ENCODE assay signal across 11 cellular contexts in the genomic region with DNA sequence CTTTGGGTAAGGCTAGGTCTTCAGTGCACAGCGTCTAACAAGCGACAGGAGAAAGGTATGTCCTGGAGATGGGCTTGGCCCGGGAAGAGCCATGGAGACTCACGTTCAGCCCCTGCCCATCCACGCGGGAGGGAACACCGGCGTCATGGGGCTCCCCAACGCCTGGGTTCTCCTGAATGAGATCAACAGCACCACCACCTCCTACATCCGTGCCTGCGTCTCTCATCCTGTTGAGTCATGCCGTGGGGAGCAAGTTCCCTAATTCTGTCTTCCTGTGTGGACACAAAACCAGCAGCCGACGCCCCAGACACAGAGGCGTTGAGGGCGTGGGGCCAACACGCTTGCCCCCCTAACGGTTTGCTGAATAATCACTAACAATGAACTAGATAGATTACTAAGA. TPM values are rescaled to one million over a fixed set of nuclear protein-coding genes. Genes with fewer than 3 reads are reported as not detected.
DNase-seq lines count a peak whose midpoint lies in the region; ATAC-seq and TF ChIP-seq lines count a peak whose summit lies in the region.
"Had no signal": no experiment of that assay in that cellular context is flagged by ENCODE, and none has a peak within 500 bp of the region (broad histone marks: within the 10 kb centered on the region; RNA-seq: fewer than 3 reads in every experiment).

No MANE protein-coding gene starts in this region.

- no peaks in the 10 kb centered on the region for H3K9me2 ChIP-seq in GM23248 (ENCODE audit: insufficient read depth)

- peaks cover 2% of the 10 kb centered on the region for H3K4me1 Mint-ChIP-seq in activated naive CD4-positive, alpha-beta T cell treated with anti-CD3 and anti-CD28 coated beads for 36 hours (ENCODE audit: low read depth)
- peaks cover 15% of the 10 kb centered on the region for H3K4me1 Mint-ChIP-seq in activated naive CD8-positive, alpha-beta T cell treated with anti-CD3 and anti-CD28 coated beads, Interleukin-2, amount 50 U/mL, for 24 hours

- TF ChIP-seq CTCF in mucosa of descending colon (IDR thresholded peaks at IDR 0.05): no peak
- no peak for TF ChIP-seq CTCF in upper lobe of right lung (IDR thresholded peaks at IDR 0.05)

- WGBS in GM23248 (ENCODE audit: low coverage in 1 of 2, low lambda C conversion rate in 2 of 2, missing lambda C conversion rate in 2 of 2), 2 experiments: 70 to 74% methylated on average over 18 of the region's 18 CpGs

- peak; percentile 55 for DNase-seq in activated naive CD4-positive, alpha-beta T cell treated with anti-CD3 and anti-CD28 coated beads for 36 hours
- DNase-seq in activated naive CD4-positive, alpha-beta T cell treated with anti-CD3 and anti-CD28 coated beads, Interleukin-2, amount 50 U/mL, for 16 hours: no peak
- peak; percentile 31 for DNase-seq in activated naive CD8-positive, alpha-beta T cell treated with anti-CD3 and anti-CD28 coated beads, Interleukin-2, amount 50 U/mL, for 24 hours
- peak; percentile 29 to 72 (median 31) for DNase-seq in mucosa of descending colon
- DNase-seq in upper lobe of right lung: peak; percentile 88
- DNase-seq in NCI-H1417 (lab: John Stamatoyannopoulos, UW): no peak
- no peak for DNase-seq in NCI-H524 treated with DMSO at 0.1 percent for 48 hours (lab: John Stamatoyannopoulos, UW)
- no peak for DNase-seq in GM23248
- DNase-seq: IMR-90, midbrain, PC-3 had no signal

- peak overlapping the region; percentile 24 for H3K27ac ChIP-seq in upper lobe of right lung
- H3K27ac ChIP-seq in GM23248: no peak overlapping the region

- H3K27me3 ChIP-seq in upper lobe of right lung (no peaks in the 10 kb centered on the region), GM23248 (replicated peaks; ENCODE audit: insufficient read depth) (no peaks in the 10 kb centered on the region)

- H3K9ac ChIP-seq in GM23248: no peak overlapping the region

- H3K4me3 Mint-ChIP-seq in activated naive CD4-positive, alpha-beta T cell treated with anti-CD3 and anti-CD28 coated beads for 36 hours: no peak overlapping the region
- H3K4me3 Mint-ChIP-seq in activated naive CD8-positive, alpha-beta T cell treated with anti-CD3 and anti-CD28 coated beads, Interleukin-2, amount 50 U/mL, for 24 hours: no peak overlapping the region

- intact Hi-C loops in activated naive CD4-positive, alpha-beta T cell treated with anti-CD3 and anti-CD28 coated beads for 36 hours (cut with micrococcal nuclease): no loop called here
- intact Hi-C loops in mucosa of descending colon (cut with DNase I, micrococcal nuclease) (no loop called here), upper lobe of right lung (cut with DNase I) (no loop called here)

- no peaks in the 10 kb centered on the region for H3K79me2 ChIP-seq in GM23248 (ENCODE audit: insufficient read depth)

- no peaks in the 10 kb centered on the region for H3K9me3 ChIP-seq in mucosa of descending colon
- H3K9me3 ChIP-seq in upper lobe of right lung: no peaks in the 10 kb centered on the region
- no peaks in the 10 kb centered on the region for H3K9me3 ChIP-seq in GM23248 (ENCODE audit: low read depth)

- no peaks in the 10 kb centered on the region for H3K36me3 ChIP-seq in mucosa of descending colon (ENCODE audit: low read depth)
- no peaks in the 10 kb centered on the region for H3K36me3 ChIP-seq in upper lobe of right lung
- H3K36me3 ChIP-seq in GM23248 (ENCODE audit: low read depth): no peaks in the 10 kb centered on the region

- no peaks in the 10 kb centered on the region for H3K36me3 Mint-ChIP-seq in activated naive CD4-positive, alpha-beta T cell treated with anti-CD3 and anti-CD28 coated beads for 36 hours (ENCODE audit: low read depth)
- no peaks in the 10 kb centered on the region for H3K36me3 Mint-ChIP-seq in activated naive CD8-positive, alpha-beta T cell treated with anti-CD3 and anti-CD28 coated beads, Interleukin-2, amount 50 U/mL, for 24 hours (ENCODE audit: low read depth)

- no peaks in the 10 kb centered on the region for H4K20me1 ChIP-seq in GM23248 (ENCODE audit: insufficient read depth)

- peaks cover 1% of the 10 kb centered on the region for H3K9me3 Mint-ChIP-seq in activated naive CD4-positive, alpha-beta T cell treated with anti-CD3 and anti-CD28 coated beads for 36 hours
- no peaks in the 10 kb centered on the region for H3K9me3 Mint-ChIP-seq in activated naive CD8-positive, alpha-beta T cell treated with anti-CD3 and anti-CD28 coated beads, Interleukin-2, amount 50 U/mL, for 24 hours

- CTCF ChIA-PET in activated naive CD4-positive, alpha-beta T cell treated with anti-CD3 and anti-CD28 coated beads for 36 hours (lab: Charles Lee): no interaction called here

- no peak overlapping the region for H3K4me2 ChIP-seq in GM23248 (ENCODE audit: unreplicated experiment)

- H3K27ac Mint-ChIP-seq in activated naive CD4-positive, alpha-beta T cell treated with anti-CD3 and anti-CD28 coated beads for 36 hours: no peak overlapping the region
- H3K27ac Mint-ChIP-seq in activated naive CD8-positive, alpha-beta T cell treated with anti-CD3 and anti-CD28 coated beads, Interleukin-2, amount 50 U/mL, for 24 hours: no peak overlapping the region

- H2AFZ ChIP-seq in GM23248: no peak overlapping the region

- H3K4me1 ChIP-seq in mucosa of descending colon (ENCODE audit: low read depth) (no peaks in the 10 kb centered on the region), upper lobe of right lung (no peaks in the 10 kb centered on the region), GM23248 (ENCODE audit: insufficient read depth) (no peaks in the 10 kb centered on the region)

- H3F3A ChIP-seq in GM23248 (ENCODE audit: insufficient read depth): no peaks in the 10 kb centered on the region

- no peak overlapping the region for H3K4me3 ChIP-seq in mucosa of descending colon
- no peak overlapping the region for H3K4me3 ChIP-seq in upper lobe of right lung
- no peak overlapping the region for H3K4me3 ChIP-seq in GM23248

- peaks cover 2% of the 10 kb centered on the region for H3K27me3 Mint-ChIP-seq in activated naive CD4-positive, alpha-beta T cell treated with anti-CD3 and anti-CD28 coated beads for 36 hours (ENCODE audit: low read depth)
- H3K27me3 Mint-ChIP-seq in activated naive CD8-positive, alpha-beta T cell treated with anti-CD3 and anti-CD28 coated beads, Interleukin-2, amount 50 U/mL, for 24 hours: peaks cover 14% of the 10 kb centered on the region

- peak; percentile 75 for ATAC-seq in activated naive CD8-positive, alpha-beta T cell treated with anti-CD3 and anti-CD28 coated beads, Interleukin-2, amount 50 U/mL, for 24 hours
- ATAC-seq in mucosa of descending colon (peak; percentile 71), upper lobe of right lung (peak; percentile 96)
- ATAC-seq: PC-3 had no signal

- in situ Hi-C loops in GM23248 (cut with MboI): no loop called here

RNA-seq across cellular contexts. Expression of a gene that starts 20.1 kb away (rescaled TPM):
- total RNA-seq in activated naive CD4-positive, alpha-beta T cell treated with anti-CD3 and anti-CD28 coated beads for 36 hours: not detected
- total RNA-seq in mucosa of descending colon (10 to 100 TPM in 1 of 3 donors, 1 to 10 TPM in 2; 6.3 to 11.6 (median 8.5) TPM), upper lobe of right lung (43.0 TPM)
- total RNA-seq in GM23248 (2014; rRNA removed; shearing (Covaris generic)): not detected in 2 replicates
- polyA plus RNA-seq in GM23248 (2016; fragmentation: Nextera tagmentation; extraction: Ambion mirVana): 0.13 and 0.30 TPM in 2 replicates
- total RNA-seq: IMR-90, PC-3 had no signal
- polyA plus RNA-seq: IMR-90 had no signal

RNA-seq across cellular contexts. Expression of a gene that starts 47.9 kb away (rescaled TPM):
- total RNA-seq in activated naive CD4-positive, alpha-beta T cell treated with anti-CD3 and anti-CD28 coated beads for 36 hours: under 1 TPM; 0.19 to 0.30 TPM
- total RNA-seq in mucosa of descending colon: 1 to 10 TPM; 3.3 to 5.5 (median 4.5) TPM
- total RNA-seq in upper lobe of right lung: 34.0 TPM
- not detected in 2 replicates for total RNA-seq in GM23248 (2014; rRNA removed; shearing (Covaris generic))
- not detected in 2 replicates for polyA plus RNA-seq in GM23248 (2016; fragmentation: Nextera tagmentation; extraction: Ambion mirVana)
- total RNA-seq: IMR-90 had no signal
- polyA plus RNA-seq: IMR-90 had no signal

Comparison
In these comparisons a context has a peak if more than half of its experiments do, and no peak if none do; other contexts are left out.
1. DNase-seq: peak in activated naive CD4-positive, alpha-beta T cell treated with anti-CD3 and anti-CD28 coated beads for 36 hours (single experiment), activated naive CD8-positive, alpha-beta T cell treated with anti-CD3 and anti-CD28 coated beads, Interleukin-2, amount 50 U/mL, for 24 hours (single experiment), mucosa of descending colon (3 of 3) and upper lobe of right lung (single experiment); none in activated naive CD4-positive, alpha-beta T cell treated with anti-CD3 and anti-CD28 coated beads, Interleukin-2, amount 50 U/mL, for 16 hours (single experiment), NCI-H1417 (0 of 3), NCI-H524 treated with DMSO at 0.1 percent for 48 hours (single experiment) and GM23248 (single experiment).
2. Peak in every context shown above with its lines, with median percentiles within 50 percentile points of each other: ATAC-seq.